In the genomic region with DNA sequence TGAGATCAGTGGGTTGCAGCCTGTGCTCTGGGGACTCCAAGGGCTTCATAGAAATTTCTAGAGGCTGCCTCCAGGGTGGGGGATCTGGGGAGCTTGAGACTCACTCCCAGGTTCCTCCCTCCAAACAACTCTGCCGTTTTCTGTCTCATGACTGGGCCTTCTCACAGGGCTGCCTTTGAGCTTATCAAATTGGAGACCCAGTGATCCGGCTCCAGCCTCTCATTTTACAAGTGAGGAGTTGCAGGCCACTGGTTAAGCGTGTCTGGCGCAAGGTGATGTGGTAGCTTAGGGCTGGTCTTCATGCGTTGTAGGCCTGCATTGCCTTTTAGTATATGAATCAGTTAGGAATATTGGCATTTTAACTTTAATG, we compare ENCODE assay signal across 21 cellular contexts. TPM values are rescaled to one million over a fixed set of nuclear protein-coding genes. Genes with fewer than 3 reads are reported as not detected.
DNase-seq lines count a peak whose midpoint lies in the region; ATAC-seq and TF ChIP-seq lines count a peak whose summit lies in the region.
"Had no signal": no experiment of that assay in that cellular context is flagged by ENCODE, and none has a peak within 500 bp of the region (broad histone marks: within the 10 kb centered on the region; RNA-seq: fewer than 3 reads in every experiment).

No MANE protein-coding gene starts in this region.

- no peaks in the 10 kb centered on the region for H3K27me3 ChIP-seq in aorta (ENCODE audit: control insufficient read depth in 1 of 2, insufficient read depth in 2 of 2, low read length in 1 of 2)

- WGBS in aorta, 2 donors: 87 to 89% methylated on average over 5 of the region's 5 CpGs

- no peaks in the 10 kb centered on the region for H3K9me3 Mint-ChIP-seq in natural killer cell treated with Interleukin-12 subunit alpha and Interleukin-12 subunit beta and Interleukin-15 and Interleukin-18, amount 100 ng/mL, for 72 hours
- no peaks in the 10 kb centered on the region for H3K9me3 Mint-ChIP-seq in natural killer cell
- H3K9me3 Mint-ChIP-seq in immature natural killer cell: no peaks in the 10 kb centered on the region
- H3K9me3 Mint-ChIP-seq: activated CD4-positive, alpha-beta memory T cell treated with anti-CD3 and anti-CD28 coated beads for 36 hours; activated naive CD4-positive, alpha-beta T cell treated with anti-CD3 and anti-CD28 coated beads, Interleukin-2, amount 50 U/mL, for 24 hours; activated T-helper 17 cell treated with anti-CD3 and anti-CD28 coated beads, Interleukin-2, amount 50 U/mL, for 72 hours; type B pancreatic cell had no signal

- H3K9me3 ChIP-seq in aorta (ENCODE audit: control insufficient read depth, low read length): no peaks in the 10 kb centered on the region

- H3K4me3 Mint-ChIP-seq in natural killer cell treated with Interleukin-12 subunit alpha and Interleukin-12 subunit beta and Interleukin-15 and Interleukin-18, amount 100 ng/mL, for 72 hours: peak overlapping the region; percentile 76
- H3K4me3 Mint-ChIP-seq in natural killer cell (no peak overlapping the region), immature natural killer cell (no peak overlapping the region)
- H3K4me3 Mint-ChIP-seq: activated CD4-positive, alpha-beta memory T cell treated with anti-CD3 and anti-CD28 coated beads for 36 hours; activated naive CD4-positive, alpha-beta T cell treated with anti-CD3 and anti-CD28 coated beads, Interleukin-2, amount 50 U/mL, for 24 hours; activated T-helper 17 cell treated with anti-CD3 and anti-CD28 coated beads, Interleukin-2, amount 50 U/mL, for 72 hours; type B pancreatic cell had no signal

- H3K36me3 ChIP-seq in aorta (ENCODE audit: control insufficient read depth in 1 of 2, insufficient read depth in 2 of 2, low read length in 1 of 2): no peaks in the 10 kb centered on the region

- in situ Hi-C loops in SK-MEL-5 (cut with HindIII; ENCODE audit: low pct_unique_long_range_greater_than_20kb, low sequenced_read_pairs): loop anchor here (25.0 kb wide), 1 partner anchor 253 kb away; no protein-coding TSS in a partner anchor
- in situ Hi-C loops in G401 (cut with HindIII; ENCODE audit: low sequenced_read_pairs): no loop called here

- no peaks in the 10 kb centered on the region for H3K4me1 ChIP-seq in aorta (ENCODE audit: control insufficient read depth in 1 of 2, insufficient read depth in 2 of 2, low read length in 2 of 2)

- no peaks in the 10 kb centered on the region for H3K27me3 Mint-ChIP-seq in natural killer cell treated with Interleukin-12 subunit alpha and Interleukin-12 subunit beta and Interleukin-15 and Interleukin-18, amount 100 ng/mL, for 72 hours
- H3K27me3 Mint-ChIP-seq in natural killer cell (ENCODE audit: low read depth in 2 of 2) (no peaks in the 10 kb centered on the region), immature natural killer cell (ENCODE audit: low read depth in 3 of 3) (peaks cover 0 to 3% (median 2%) of the 10 kb centered on the region in 3 donors)
- H3K27me3 Mint-ChIP-seq: activated CD4-positive, alpha-beta memory T cell treated with anti-CD3 and anti-CD28 coated beads for 36 hours; activated naive CD4-positive, alpha-beta T cell treated with anti-CD3 and anti-CD28 coated beads, Interleukin-2, amount 50 U/mL, for 24 hours; activated T-helper 17 cell treated with anti-CD3 and anti-CD28 coated beads, Interleukin-2, amount 50 U/mL, for 72 hours; type B pancreatic cell had no signal

- no peak overlapping the region for H3K27ac ChIP-seq in aorta (ENCODE audit: low read depth in 1 of 2, low read length in 2 of 2)
- H3K27ac ChIP-seq: epithelial cell of prostate, RWPE1 had no signal

- H3K36me3 Mint-ChIP-seq in natural killer cell treated with Interleukin-12 subunit alpha and Interleukin-12 subunit beta and Interleukin-15 and Interleukin-18, amount 100 ng/mL, for 72 hours: no peaks in the 10 kb centered on the region
- no peaks in the 10 kb centered on the region for H3K36me3 Mint-ChIP-seq in natural killer cell
- peaks cover 0 to 3% (median 0%) of the 10 kb centered on the region in 3 donors for H3K36me3 Mint-ChIP-seq in immature natural killer cell
- H3K36me3 Mint-ChIP-seq: activated CD4-positive, alpha-beta memory T cell treated with anti-CD3 and anti-CD28 coated beads for 36 hours had no signal

- DNase-seq in natural killer cell treated with Interleukin-12 subunit alpha and Interleukin-12 subunit beta and Interleukin-15 and Interleukin-18, amount 100 ng/mL, for 72 hours (ENCODE audit: low spot score): no peak
- no peak for DNase-seq in natural killer cell
- DNase-seq in SK-MEL-5 (ENCODE audit: low read depth, low spot score): peak; percentile 86
- DNase-seq in immature natural killer cell: no peak
- DNase-seq in GDM1 (lab: John Stamatoyannopoulos, UW): no peak
- DNase-seq in aorta: no peak
- DNase-seq in G401 (ENCODE audit: low spot score): no peak
- no peak for DNase-seq in NCI-H345 treated with DMSO at 0.1 percent for 48 hours (lab: John Stamatoyannopoulos, UW; ENCODE audit: unreplicated experiment)
- DNase-seq: ACHN; activated CD4-positive, alpha-beta memory T cell treated with anti-CD3 and anti-CD28 coated beads for 36 hours; activated CD8-positive, alpha-beta memory T cell treated with anti-CD3 and anti-CD28 coated beads, Interleukin-2, amount 50 U/mL, for 48 hours; C1 segment of cervical spinal cord; KBM-7; occipital lobe; retina; T1000 had no signal

- ATAC-seq in natural killer cell treated with Interleukin-12 subunit alpha and Interleukin-12 subunit beta and Interleukin-15 and Interleukin-18, amount 100 ng/mL, for 72 hours: no peak
- no peak for ATAC-seq in natural killer cell
- no peak for ATAC-seq in aorta (ENCODE audit: low FRiP score)

- TF ChIP-seq CTCF in natural killer cell (IDR thresholded peaks at IDR 0.05): no peak

- H3K27ac Mint-ChIP-seq in natural killer cell treated with Interleukin-12 subunit alpha and Interleukin-12 subunit beta and Interleukin-15 and Interleukin-18, amount 100 ng/mL, for 72 hours: peak overlapping the region in 1 of 2 donors; percentile 83
- H3K27ac Mint-ChIP-seq in natural killer cell: no peak overlapping the region
- H3K27ac Mint-ChIP-seq in immature natural killer cell: peak overlapping the region; percentile 17 to 96 (median 89)
- H3K27ac Mint-ChIP-seq: activated CD4-positive, alpha-beta memory T cell treated with anti-CD3 and anti-CD28 coated beads for 36 hours; activated naive CD4-positive, alpha-beta T cell treated with anti-CD3 and anti-CD28 coated beads, Interleukin-2, amount 50 U/mL, for 24 hours; activated T-helper 17 cell treated with anti-CD3 and anti-CD28 coated beads, Interleukin-2, amount 50 U/mL, for 72 hours; type B pancreatic cell had no signal

- no peak overlapping the region for H3K4me3 ChIP-seq in aorta (ENCODE audit: low read length in 2 of 2)

- intact Hi-C loops in natural killer cell (cut with micrococcal nuclease) (no loop called here), aorta (cut with DNase I) (no loop called here)

- peaks cover 41 to 58% of the 10 kb centered on the region in 2 donors for H3K4me1 Mint-ChIP-seq in natural killer cell treated with Interleukin-12 subunit alpha and Interleukin-12 subunit beta and Interleukin-15 and Interleukin-18, amount 100 ng/mL, for 72 hours (ENCODE audit: low read depth in 2 of 2)
- peaks cover 35 to 50% of the 10 kb centered on the region in 2 donors for H3K4me1 Mint-ChIP-seq in natural killer cell
- peaks cover 46 to 47% of the 10 kb centered on the region in 2 donors for H3K4me1 Mint-ChIP-seq in immature natural killer cell

RNA-seq across cellular contexts. Expression of a gene that starts 32.7 kb away (rescaled TPM):
- total RNA-seq in natural killer cell treated with Interleukin-12 subunit alpha and Interleukin-12 subunit beta and Interleukin-15 and Interleukin-18, amount 100 ng/mL, for 72 hours: 1 to 10 TPM; 6.4 to 7.0 TPM
- total RNA-seq in natural killer cell (1 to 10 TPM; 5.0 to 9.8 (median 9.7) TPM), aorta (1 to 10 TPM; 8.3 to 8.8 TPM)
- 46.8 and 58.8 TPM in 2 replicates for total RNA-seq in SK-MEL-5 (2014; rRNA removed; shearing (Covaris generic))
- polyA plus RNA-seq in SK-MEL-5 (2015; cell fraction: cytosol; rRNA removed): 36.1 and 47.5 TPM in 2 replicates
- 13.8 and 19.3 TPM in 2 replicates for polyA plus RNA-seq in SK-MEL-5 (2015; cell fraction: nucleus; rRNA removed)
- polyA plus RNA-seq in immature natural killer cell (10 to 100 TPM in 2 of 3 donors, 1 to 10 TPM in 1; 8.1 to 13.8 (median 12.1) TPM), aorta (1 to 10 TPM; 5.1 to 7.3 TPM)
- 4.6 and 19.8 TPM in 2 replicates for total RNA-seq in G401 (2014; rRNA removed; shearing (Covaris generic))

Comparison
In these comparisons a context has a peak if more than half of its experiments do, and no peak if none do; other contexts are left out.
1. H3K27ac Mint-ChIP-seq: peak in immature natural killer cell (6 of 6); none in natural killer cell (0 of 2).